Comparison of ENCODE assay signal across 8 cellular contexts in the genomic region with DNA sequence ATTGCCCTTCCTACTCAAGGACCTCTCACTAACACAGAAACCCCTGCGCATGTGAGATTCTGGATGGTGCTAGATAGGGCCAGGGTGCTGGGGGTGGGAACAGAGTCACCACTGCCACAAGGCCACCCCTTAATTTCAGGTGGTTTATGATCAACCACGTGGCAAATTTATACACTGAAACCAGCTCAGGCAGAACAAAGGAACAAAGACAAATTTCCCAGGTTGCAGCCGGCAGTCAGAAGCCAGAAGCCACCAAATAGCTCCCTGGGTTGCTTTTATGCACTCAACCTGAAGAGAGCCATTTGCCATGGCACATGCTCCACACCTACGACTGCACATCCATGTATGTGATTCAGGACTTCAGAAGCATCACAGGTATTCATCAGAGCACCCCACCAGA. TPM values are rescaled to one million over a fixed set of nuclear protein-coding genes. Genes with fewer than 3 reads are reported as not detected.
DNase-seq lines count a peak whose midpoint lies in the region; ATAC-seq and TF ChIP-seq lines count a peak whose summit lies in the region.

No MANE protein-coding gene starts in this region.

- H4K20me1 ChIP-seq in SK-N-SH (ENCODE audit: insufficient read depth): peaks cover 52% of the 10 kb centered on the region

- TF ChIP-seq RAD21 in SK-N-SH (IDR thresholded peaks at IDR 0.05; ENCODE audit: low read length): no peak

- H3K27me3 Mint-ChIP-seq in natural killer cell (ENCODE audit: low read depth in 2 of 2): no peaks in the 10 kb centered on the region

- H3K4me3 Mint-ChIP-seq in natural killer cell: peak overlapping the region; percentile 93

- H3K36me3 Mint-ChIP-seq in natural killer cell: no peaks in the 10 kb centered on the region

- H3K9me3 ChIP-seq in SK-N-SH (no peaks in the 10 kb centered on the region), right atrium auricular region (no peaks in the 10 kb centered on the region)

- 94% methylated on average over 3 of the region's 4 CpGs for WGBS in SK-N-SH (ENCODE audit: low lambda C conversion rate)

- H3K4me3 ChIP-seq in SK-N-SH (ENCODE audit: low read depth in 2 of 2, low read length in 1 of 2): peak overlapping the region in 1 of 2 experiments; percentile 77; a peak in 2 of 4 replicates
- H3K4me3 ChIP-seq in right atrium auricular region: no peak overlapping the region

- H3K9me2 ChIP-seq in SK-N-SH: no peaks in the 10 kb centered on the region

- no peak overlapping the region for H2AFZ ChIP-seq in SK-N-SH (ENCODE audit: low read depth)

- no peaks in the 10 kb centered on the region for H3K27me3 ChIP-seq in SK-N-SH (ENCODE audit: insufficient read depth)
- H3K27me3 ChIP-seq in right atrium auricular region: no peaks in the 10 kb centered on the region

- intact Hi-C loops in natural killer cell (cut with micrococcal nuclease): loop anchor here (1.0 to 10.0 kb wide), 6 partner anchors 35 to 485 kb away; partner anchors contain the start of genes CCT6A, LANCL2, PSPH and ZNF713

- H3K4me1 ChIP-seq in SK-N-SH (ENCODE audit: control insufficient read depth in 1 of 2, insufficient read depth in 2 of 2, low read depth in 1 of 2, low read length in 1 of 2): peaks cover 35 to 51% of the 10 kb centered on the region in 2 experiments
- peaks cover 5 to 55% of the 10 kb centered on the region in 2 donors for H3K4me1 ChIP-seq in right atrium auricular region

- H3K27ac ChIP-seq in SK-N-SH (ENCODE audit: low read depth in 2 of 2, low read length in 1 of 2) (peak overlapping the region; percentile 68 to 91; a peak in 3 of 4 replicates), right atrium auricular region (no peak overlapping the region)

- H3K4me1 Mint-ChIP-seq in natural killer cell: peaks cover 78 to 83% of the 10 kb centered on the region in 2 donors

- H3F3A ChIP-seq in SK-N-SH (replicated peaks; ENCODE audit: insufficient read depth): peaks cover 40% of the 10 kb centered on the region

- peak overlapping the region; percentile 75 for H3K4me2 ChIP-seq in SK-N-SH

- no peak for TF ChIP-seq EP300 in SK-N-SH (IDR thresholded peaks at IDR 0.05; ENCODE audit: borderline replicate concordance in 1 of 2, low read depth in 1 of 2, low read length in 1 of 2)

- peaks cover 83% of the 10 kb centered on the region for H3K79me2 ChIP-seq in SK-N-SH (ENCODE audit: insufficient read depth)

- ATAC-seq in SK-N-SH treated with all-trans-retinoic acid at 6 μM for 48 hours (no peak), HG03103 (IDR thresholded peaks at IDR 0.05; ENCODE audit: low read depth, unreplicated experiment) (peak; percentile 22), natural killer cell (peak; percentile 63 to 81 (median 74))

- peak overlapping the region; percentile 78; the same call in 1 of the 2 replicates for H3K9ac ChIP-seq in SK-N-SH

- no peaks in the 10 kb centered on the region for H3K9me3 Mint-ChIP-seq in natural killer cell

- DNase-seq in SK-N-SH (no peak), natural killer cell (peak; percentile 53), GM10266 (ENCODE audit: extremely low spot score) (no peak), NCI-H2227 treated with DMSO at 0.1 percent for 48 hours (lab: John Stamatoyannopoulos, UW) (no peak), right atrium auricular region (ENCODE audit: low spot score) (no peak)
- DNase-seq in activated CD4-positive, alpha-beta T cell treated with anti-CD3 and anti-CD28 coated beads, Interleukin-2, amount 50 U/mL, for 48 hours: peak; percentile 54 to 68

- POLR2A ChIA-PET in SK-N-SH (lab: Yijun Ruan, JAX): interaction anchor here (0.6 to 1.1 kb wide), 2 partner anchors 15 to 80 kb away, joined by 3 read pairs; no protein-coding TSS in a partner anchor

- peak overlapping the region; percentile 87 to 89 for H3K27ac Mint-ChIP-seq in natural killer cell

- TF ChIP-seq CTCF in SK-N-SH (IDR thresholded peaks at IDR 0.05): no peak
- TF ChIP-seq CTCF in natural killer cell (IDR thresholded peaks at IDR 0.05): no peak
- TF ChIP-seq CTCF in GM10266 (IDR thresholded peaks at IDR 0.05; ENCODE audit: control insufficient read depth, insufficient read depth, low read depth, missing control alignments): no peak
- TF ChIP-seq CTCF in right atrium auricular region (IDR thresholded peaks at IDR 0.05): no peak

- H3K36me3 ChIP-seq in SK-N-SH (replicated peaks in 1 of 2; ENCODE audit: control insufficient read depth in 1 of 2, insufficient read depth in 2 of 2, low read length in 1 of 2): peaks cover 0 to 5% of the 10 kb centered on the region in 2 experiments
- no peaks in the 10 kb centered on the region for H3K36me3 ChIP-seq in right atrium auricular region

- CTCF ChIA-PET in SK-N-SH (lab: Yijun Ruan, JAX): interaction anchor here (0.7 to 2.5 kb wide), 4 partner anchors 23 to 25 kb away, joined by 3 to 9 read pairs (median 3); no protein-coding TSS in a partner anchor

TF ChIP-seq in SK-N-SH, 30 proteins besides CTCF, POLR2A, EP300 and RAD21:
- TF ChIP-seq GATA2 (CRISPR knock-in tag; IDR thresholded peaks at IDR 0.05): no peak
- TF ChIP-seq GABPA (IDR thresholded peaks at IDR 0.05; ENCODE audit: low read depth): no peak
- TF ChIP-seq SMC3 (IDR thresholded peaks at IDR 0.05; ENCODE audit: low read depth, low read length): no peak
- no peak for TF ChIP-seq JUND (IDR thresholded peaks at IDR 0.05)
- no peak for TF ChIP-seq USF2 (IDR thresholded peaks at IDR 0.05; ENCODE audit: borderline replicate concordance, low read depth, low read length)
- TF ChIP-seq FOXJ3 (CRISPR knock-in tag; IDR thresholded peaks at IDR 0.05): no peak
- TF ChIP-seq MXI1 (IDR thresholded peaks at IDR 0.05; ENCODE audit: low read depth, low read length): no peak
- TF ChIP-seq NFIC (IDR thresholded peaks at IDR 0.05; ENCODE audit: borderline replicate concordance): no peak
- no peak for TF ChIP-seq FOXM1 (IDR thresholded peaks at IDR 0.05; ENCODE audit: low read depth)
- no peak for TF ChIP-seq TAF1 (IDR thresholded peaks at IDR 0.05; ENCODE audit: borderline replicate concordance, low read depth, low read length)
- no peak for TF ChIP-seq EZH2phosphoT487 (IDR thresholded peaks at IDR 0.05; ENCODE audit: borderline replicate concordance, low read depth)
TF ChIP-seq in SK-N-SH: peak in this region for 0.

TF ChIP-seq in SK-N-SH treated with all-trans-retinoic acid at 6 μM for 48 hours, 23 proteins besides CTCF, POLR2A, EP300 and RAD21 (continues in another document):
- TF ChIP-seq, protein P1, sequence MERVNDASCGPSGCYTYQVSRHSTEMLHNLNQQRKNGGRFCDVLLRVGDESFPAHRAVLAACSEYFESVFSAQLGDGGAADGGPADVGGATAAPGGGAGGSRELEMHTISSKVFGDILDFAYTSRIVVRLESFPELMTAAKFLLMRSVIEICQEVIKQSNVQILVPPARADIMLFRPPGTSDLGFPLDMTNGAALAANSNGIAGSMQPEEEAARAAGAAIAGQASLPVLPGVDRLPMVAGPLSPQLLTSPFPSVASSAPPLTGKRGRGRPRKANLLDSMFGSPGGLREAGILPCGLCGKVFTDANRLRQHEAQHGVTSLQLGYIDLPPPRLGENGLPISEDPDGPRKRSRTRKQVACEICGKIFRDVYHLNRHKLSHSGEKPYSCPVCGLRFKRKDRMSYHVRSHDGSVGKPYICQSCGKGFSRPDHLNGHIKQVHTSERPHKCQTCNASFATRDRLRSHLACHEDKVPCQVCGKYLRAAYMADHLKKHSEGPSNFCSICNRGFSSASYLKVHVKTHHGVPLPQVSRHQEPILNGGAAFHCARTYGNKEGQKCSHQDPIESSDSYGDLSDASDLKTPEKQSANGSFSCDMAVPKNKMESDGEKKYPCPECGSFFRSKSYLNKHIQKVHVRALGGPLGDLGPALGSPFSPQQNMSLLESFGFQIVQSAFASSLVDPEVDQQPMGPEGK (CRISPR knock-in tag; IDR thresholded peaks at IDR 0.05; ENCODE audit: borderline replicate concordance): no peak
- TF ChIP-seq TCF4 (CRISPR knock-in tag; IDR thresholded peaks at IDR 0.05; ENCODE audit: borderline replicate concordance) (no peak), ZNF565 (CRISPR knock-in tag; conservative IDR thresholded peaks at IDR 0.05; ENCODE audit: low read depth) (no peak), TOX (CRISPR knock-in tag; IDR thresholded peaks at IDR 0.05; ENCODE audit: borderline replicate concordance) (no peak), TSHZ2 (CRISPR knock-in tag; IDR thresholded peaks at IDR 0.05) (no peak), BACH2 (CRISPR knock-in tag; IDR thresholded peaks at IDR 0.05; ENCODE audit: borderline replicate concordance) (no peak)

RNA-seq across cellular contexts. Expression of gene VOPP1, which starts 2.5 kb away (rescaled TPM):
- polyA plus RNA-seq in SK-N-SH (2012; rRNA removed): 69.5 and 79.3 TPM in 2 replicates
- 77.0 and 82.6 TPM in 2 replicates for polyA plus RNA-seq in SK-N-SH (2012; cell fraction: cytosol; rRNA removed)
- polyA plus RNA-seq in SK-N-SH (2012; cell fraction: nucleus; rRNA removed): 32.4 and 38.8 TPM in 2 replicates
- 100 to 1,000 TPM in 2 of 3 donors, 10 to 100 TPM in 1; 79.3 to 115 (median 110) TPM for total RNA-seq in natural killer cell
- 10 to 100 TPM; 21.4 to 24.1 TPM for total RNA-seq in right atrium auricular region

Comparison
In these comparisons a context has a peak if more than half of its experiments do, and no peak if none do; other contexts are left out.
1. DNase-seq: peak in activated CD4-positive, alpha-beta T cell treated with anti-CD3 and anti-CD28 coated beads, Interleukin-2, amount 50 U/mL, for 48 hours (2 of 2) and natural killer cell (single experiment); none in SK-N-SH (single experiment), GM10266 (single experiment), NCI-H2227 treated with DMSO at 0.1 percent for 48 hours (single experiment) and right atrium auricular region (single experiment).
2. H3K27ac ChIP-seq: peak in SK-N-SH (2 of 2); none in right atrium auricular region (0 of 2).